In the genomic region with DNA sequence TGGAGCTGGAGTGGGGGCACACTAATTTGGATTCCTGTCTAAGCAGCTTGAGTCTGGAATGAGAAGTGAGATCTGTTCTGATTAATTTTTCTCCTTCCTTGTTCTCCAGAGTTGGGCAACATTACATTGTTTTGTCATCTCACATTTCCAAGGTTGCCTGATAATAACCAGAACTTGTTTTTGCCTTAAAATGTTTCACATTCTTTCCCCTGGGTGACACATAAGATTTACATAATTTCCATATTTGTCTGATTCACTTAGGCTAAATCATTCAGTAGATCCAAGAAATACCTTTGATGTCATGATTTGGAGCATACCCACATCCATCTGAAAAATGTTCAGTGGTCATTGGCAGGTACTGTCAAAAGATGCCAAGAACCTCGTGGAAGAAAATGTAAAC, we compare ENCODE assay signal across 11 cellular contexts.
A peak's percentile ranks its signal among the peaks of the same experiment; 100 is the strongest.
DNase-seq lines count a peak whose midpoint lies in the region; TF ChIP-seq lines count a peak whose summit lies in the region.
"Had no signal": no experiment of that assay in that cellular context is flagged by ENCODE, and none has a peak within 500 bp of the region (broad histone marks: within the 10 kb centered on the region; RNA-seq: fewer than 3 reads in every experiment).

No MANE protein-coding gene starts in this region.

- TF ChIP-seq EP300 in SK-N-SH (IDR thresholded peaks at IDR 0.05; ENCODE audit: borderline replicate concordance in 1 of 2, low read depth in 1 of 2, low read length in 1 of 2): peak; percentile 91 to 97

- peak overlapping the region; percentile 34 to 97; a peak in 3 of 4 replicates for H3K27ac ChIP-seq in SK-N-SH (ENCODE audit: low read depth in 2 of 2, low read length in 1 of 2)
- H3K27ac ChIP-seq: epithelial cell of prostate had no signal

- TF ChIP-seq RAD21 in SK-N-SH (IDR thresholded peaks at IDR 0.05; ENCODE audit: low read length): no peak

- DNase-seq in GM03348 (ENCODE audit: low spot score) (peak; percentile 56), SK-N-SH (no peak), fibroblast of peridontal ligament (ENCODE audit: extremely low read depth) (peak; percentile 87), retinal pigment epithelial cell (ENCODE audit: low read depth) (peak; percentile 56), NCI-H1694 (lab: John Stamatoyannopoulos, UW) (no peak), SHP77 (lab: John Stamatoyannopoulos, UW) (no peak), NCI-H748 (lab: John Stamatoyannopoulos, UW; ENCODE audit: unreplicated experiment) (no peak)
- DNase-seq in stimulated activated CD4-positive, alpha-beta T cell treated with anti-CD3 and anti-CD28 coated beads, Interleukin-2, amount 100 ng/mL, for 24 hours: no peak
- DNase-seq: activated gamma-delta T cell, NCI-H1417 treated with DMSO at 0.1 percent for 48 hours had no signal

- H3K9me2 ChIP-seq in SK-N-SH: no peaks in the 10 kb centered on the region

- H3K4me1 ChIP-seq in SK-N-SH (ENCODE audit: control insufficient read depth in 1 of 2, insufficient read depth in 2 of 2, low read depth in 1 of 2, low read length in 1 of 2): peaks cover 10% of the 10 kb centered on the region in 2 experiments; a peak in 2 of 4 replicates

- no peak overlapping the region for H3K9ac ChIP-seq in SK-N-SH

- POLR2A ChIA-PET in SK-N-SH (lab: Yijun Ruan, JAX): no interaction called here

- no peaks in the 10 kb centered on the region for H3K27me3 ChIP-seq in SK-N-SH (ENCODE audit: insufficient read depth)

- no peak overlapping the region for H2AFZ ChIP-seq in SK-N-SH (ENCODE audit: low read depth)

- CTCF ChIA-PET in SK-N-SH (lab: Yijun Ruan, JAX): interaction anchor here (1.1 kb wide), 1 partner anchor 44 kb away, joined by 3 read pairs; no protein-coding TSS in a partner anchor

- TF ChIP-seq CTCF in SK-N-SH (IDR thresholded peaks at IDR 0.05) (no peak), retinal pigment epithelial cell (conservative IDR thresholded peaks at IDR 0.05; ENCODE audit: low read depth, low read length) (no peak)

- H3K9me3 ChIP-seq in SK-N-SH: no peaks in the 10 kb centered on the region

- no peaks in the 10 kb centered on the region for H3F3A ChIP-seq in SK-N-SH (replicated peaks; ENCODE audit: insufficient read depth)

- H3K4me3 ChIP-seq in SK-N-SH (ENCODE audit: low read depth in 2 of 2, low read length in 1 of 2) (no peak overlapping the region), retinal pigment epithelial cell (ENCODE audit: low read length) (no peak overlapping the region)

- 11% methylated on average over 1 of the region's 1 CpG for WGBS in SK-N-SH (ENCODE audit: low lambda C conversion rate)

- no peaks in the 10 kb centered on the region for H3K36me3 ChIP-seq in SK-N-SH (replicated peaks in 1 of 2; ENCODE audit: control insufficient read depth in 1 of 2, insufficient read depth in 2 of 2, low read length in 1 of 2)

- H3K79me2 ChIP-seq in SK-N-SH (ENCODE audit: insufficient read depth): no peaks in the 10 kb centered on the region

- no peaks in the 10 kb centered on the region for H4K20me1 ChIP-seq in SK-N-SH (ENCODE audit: insufficient read depth)

- no peak overlapping the region; the same call in 1 of the 2 replicates for H3K4me2 ChIP-seq in SK-N-SH

TF ChIP-seq in SK-N-SH, 30 proteins besides CTCF, POLR2A, EP300 and RAD21 (continues in another document):
- TF ChIP-seq NFIC (IDR thresholded peaks at IDR 0.05; ENCODE audit: borderline replicate concordance) (peak; percentile 93), GABPA (IDR thresholded peaks at IDR 0.05; ENCODE audit: low read depth) (no peak), TCF12 (IDR thresholded peaks at IDR 0.05) (peak; percentile 99), CHD2 (IDR thresholded peaks at IDR 0.05; ENCODE audit: low read length, partially characterized antibody) (no peak), FOSL2 (IDR thresholded peaks at IDR 0.05; ENCODE audit: borderline replicate concordance, low read depth) (peak; percentile 80), GATA2 (CRISPR knock-in tag; IDR thresholded peaks at IDR 0.05) (no peak), NRF1 (IDR thresholded peaks at IDR 0.05; ENCODE audit: low read depth, low read length) (no peak), FOXM1 (IDR thresholded peaks at IDR 0.05; ENCODE audit: low read depth) (peak; percentile 81), JUND (IDR thresholded peaks at IDR 0.05) (peak; percentile 94), TEAD4 (IDR thresholded peaks at IDR 0.05; ENCODE audit: borderline replicate concordance, insufficient read depth) (peak; percentile 97), YY1 (IDR thresholded peaks at IDR 0.05; ENCODE audit: low read depth) (no peak), SIN3A (IDR thresholded peaks at IDR 0.05; ENCODE audit: borderline replicate concordance, low read depth, low read length) (no peak), ELF1 (IDR thresholded peaks at IDR 0.05) (no peak), MEF2A (IDR thresholded peaks at IDR 0.05; ENCODE audit: borderline replicate concordance, low read depth) (peak; percentile 75; the same call in 1 of the 2 replicates), POLR2AphosphoS5 (IDR thresholded peaks at IDR 0.05; ENCODE audit: low read depth, low read length) (peak; percentile 86), SMC3 (IDR thresholded peaks at IDR 0.05; ENCODE audit: low read depth, low read length) (no peak), TAF1 (IDR thresholded peaks at IDR 0.05; ENCODE audit: borderline replicate concordance, low read depth, low read length) (no peak), MXI1 (IDR thresholded peaks at IDR 0.05; ENCODE audit: low read depth, low read length) (no peak), EZH2phosphoT487 (IDR thresholded peaks at IDR 0.05; ENCODE audit: borderline replicate concordance, low read depth) (no peak)
- TF ChIP-seq, protein P1, sequence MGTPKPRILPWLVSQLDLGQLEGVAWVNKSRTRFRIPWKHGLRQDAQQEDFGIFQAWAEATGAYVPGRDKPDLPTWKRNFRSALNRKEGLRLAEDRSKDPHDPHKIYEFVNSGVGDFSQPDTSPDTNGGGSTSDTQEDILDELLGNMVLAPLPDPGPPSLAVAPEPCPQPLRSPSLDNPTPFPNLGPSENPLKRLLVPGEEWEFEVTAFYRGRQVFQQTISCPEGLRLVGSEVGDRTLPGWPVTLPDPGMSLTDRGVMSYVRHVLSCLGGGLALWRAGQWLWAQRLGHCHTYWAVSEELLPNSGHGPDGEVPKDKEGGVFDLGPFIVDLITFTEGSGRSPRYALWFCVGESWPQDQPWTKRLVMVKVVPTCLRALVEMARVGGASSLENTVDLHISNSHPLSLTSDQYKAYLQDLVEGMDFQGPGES (IDR thresholded peaks at IDR 0.05; ENCODE audit: low read depth, low read length): no peak
- TF ChIP-seq, protein P2, sequence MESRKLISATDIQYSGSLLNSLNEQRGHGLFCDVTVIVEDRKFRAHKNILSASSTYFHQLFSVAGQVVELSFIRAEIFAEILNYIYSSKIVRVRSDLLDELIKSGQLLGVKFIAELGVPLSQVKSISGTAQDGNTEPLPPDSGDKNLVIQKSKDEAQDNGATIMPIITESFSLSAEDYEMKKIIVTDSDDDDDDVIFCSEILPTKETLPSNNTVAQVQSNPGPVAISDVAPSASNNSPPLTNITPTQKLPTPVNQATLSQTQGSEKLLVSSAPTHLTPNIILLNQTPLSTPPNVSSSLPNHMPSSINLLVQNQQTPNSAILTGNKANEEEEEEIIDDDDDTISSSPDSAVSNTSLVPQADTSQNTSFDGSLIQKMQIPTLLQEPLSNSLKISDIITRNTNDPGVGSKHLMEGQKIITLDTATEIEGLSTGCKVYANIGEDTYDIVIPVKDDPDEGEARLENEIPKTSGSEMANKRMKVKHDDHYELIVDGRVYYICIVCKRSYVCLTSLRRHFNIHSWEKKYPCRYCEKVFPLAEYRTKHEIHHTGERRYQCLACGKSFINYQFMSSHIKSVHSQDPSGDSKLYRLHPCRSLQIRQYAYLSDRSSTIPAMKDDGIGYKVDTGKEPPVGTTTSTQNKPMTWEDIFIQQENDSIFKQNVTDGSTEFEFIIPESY (IDR thresholded peaks at IDR 0.05; ENCODE audit: borderline replicate concordance, low read depth): peak; percentile 67; the same call in 1 of the 2 replicates
- TF ChIP-seq, protein P3, sequence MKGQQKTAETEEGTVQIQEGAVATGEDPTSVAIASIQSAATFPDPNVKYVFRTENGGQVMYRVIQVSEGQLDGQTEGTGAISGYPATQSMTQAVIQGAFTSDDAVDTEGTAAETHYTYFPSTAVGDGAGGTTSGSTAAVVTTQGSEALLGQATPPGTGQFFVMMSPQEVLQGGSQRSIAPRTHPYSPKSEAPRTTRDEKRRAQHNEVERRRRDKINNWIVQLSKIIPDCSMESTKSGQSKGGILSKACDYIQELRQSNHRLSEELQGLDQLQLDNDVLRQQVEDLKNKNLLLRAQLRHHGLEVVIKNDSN (IDR thresholded peaks at IDR 0.05; ENCODE audit: borderline replicate concordance, low read depth): no peak
- TF ChIP-seq, protein P4, sequence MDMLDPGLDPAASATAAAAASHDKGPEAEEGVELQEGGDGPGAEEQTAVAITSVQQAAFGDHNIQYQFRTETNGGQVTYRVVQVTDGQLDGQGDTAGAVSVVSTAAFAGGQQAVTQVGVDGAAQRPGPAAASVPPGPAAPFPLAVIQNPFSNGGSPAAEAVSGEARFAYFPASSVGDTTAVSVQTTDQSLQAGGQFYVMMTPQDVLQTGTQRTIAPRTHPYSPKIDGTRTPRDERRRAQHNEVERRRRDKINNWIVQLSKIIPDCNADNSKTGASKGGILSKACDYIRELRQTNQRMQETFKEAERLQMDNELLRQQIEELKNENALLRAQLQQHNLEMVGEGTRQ (IDR thresholded peaks at IDR 0.05; ENCODE audit: borderline replicate concordance, low read depth, low read length): no peak

Comparison
In these comparisons a context has a peak if more than half of its experiments do, and no peak if none do; other contexts are left out.
1. DNase-seq: peak in GM03348 (single experiment), fibroblast of peridontal ligament (single experiment) and retinal pigment epithelial cell (single experiment); none in SK-N-SH (single experiment), NCI-H1694 (single experiment), SHP77 (0 of 2), stimulated activated CD4-positive, alpha-beta T cell treated with anti-CD3 and anti-CD28 coated beads, Interleukin-2, amount 100 ng/mL, for 24 hours (0 of 2) and NCI-H748 (single experiment).